ENCODE assay signal across 1 cellular context in the genomic region with DNA sequence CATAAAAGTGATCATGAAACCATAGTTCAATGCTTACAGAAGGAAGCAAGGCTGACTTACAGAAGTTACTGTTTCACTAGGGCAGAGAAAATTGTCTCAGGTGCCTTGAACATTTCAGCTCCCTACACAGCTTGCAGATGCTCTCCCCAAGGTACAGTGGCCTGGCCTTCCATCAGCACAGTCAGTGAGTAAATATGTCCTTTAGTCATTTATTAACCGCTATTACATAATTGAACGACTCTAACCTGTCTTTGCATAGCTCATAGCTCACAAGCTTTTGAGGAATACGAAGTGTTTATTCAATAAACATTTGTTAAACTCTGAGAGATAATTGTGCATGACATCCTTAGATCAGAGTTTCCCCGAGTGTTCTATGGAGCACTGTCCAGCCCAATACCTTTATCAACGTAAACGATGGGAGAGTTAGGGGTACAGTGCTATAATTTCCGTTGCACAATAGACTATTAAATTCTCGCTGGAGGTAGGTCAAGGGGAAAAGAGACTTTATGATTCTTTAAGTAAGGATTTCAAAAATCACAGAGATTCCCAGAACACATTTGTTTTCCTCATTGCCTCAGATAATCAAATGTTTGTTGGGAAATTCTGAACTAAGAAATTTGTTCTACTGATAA.
TF ChIP-seq lines count a peak whose summit lies in the region.

No MANE protein-coding gene starts in this region.

TF ChIP-seq in HepG2, 621 proteins besides CTCF, POLR2A, EP300 and RAD21 (continued from another document):
- TF ChIP-seq, protein P1, sequence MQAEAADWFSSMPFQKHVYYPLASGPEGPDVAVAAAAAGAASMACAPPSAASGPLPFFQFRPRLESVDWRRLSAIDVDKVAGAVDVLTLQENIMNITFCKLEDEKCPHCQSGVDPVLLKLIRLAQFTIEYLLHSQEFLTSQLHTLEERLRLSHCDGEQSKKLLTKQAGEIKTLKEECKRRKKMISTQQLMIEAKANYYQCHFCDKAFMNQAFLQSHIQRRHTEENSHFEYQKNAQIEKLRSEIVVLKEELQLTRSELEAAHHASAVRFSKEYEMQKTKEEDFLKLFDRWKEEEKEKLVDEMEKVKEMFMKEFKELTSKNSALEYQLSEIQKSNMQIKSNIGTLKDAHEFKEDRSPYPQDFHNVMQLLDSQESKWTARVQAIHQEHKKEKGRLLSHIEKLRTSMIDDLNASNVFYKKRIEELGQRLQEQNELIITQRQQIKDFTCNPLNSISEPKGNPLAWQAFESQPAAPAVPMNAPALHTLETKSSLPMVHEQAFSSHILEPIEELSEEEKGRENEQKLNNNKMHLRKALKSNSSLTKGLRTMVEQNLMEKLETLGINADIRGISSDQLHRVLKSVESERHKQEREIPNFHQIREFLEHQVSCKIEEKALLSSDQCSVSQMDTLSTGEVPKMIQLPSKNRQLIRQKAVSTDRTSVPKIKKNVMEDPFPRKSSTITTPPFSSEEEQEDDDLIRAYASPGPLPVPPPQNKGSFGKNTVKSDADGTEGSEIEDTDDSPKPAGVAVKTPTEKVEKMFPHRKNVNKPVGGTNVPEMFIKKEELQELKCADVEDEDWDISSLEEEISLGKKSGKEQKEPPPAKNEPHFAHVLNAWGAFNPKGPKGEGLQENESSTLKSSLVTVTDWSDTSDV (CRISPR knock-in tag; IDR thresholded peaks at IDR 0.05), result no peak
- TF ChIP-seq ZNF263 (CRISPR knock-in tag; IDR thresholded peaks at IDR 0.05) (0 out of 2 replicates have a peak, but pooled peaks have one; percentile 34), MAZ (IDR thresholded peaks at IDR 0.05; ENCODE audit: borderline replicate concordance, low read depth, low read length) (no peak), MAZ (CRISPR knock-in tag; IDR thresholded peaks at IDR 0.05; ENCODE audit: low read depth) (no peak), ZNF367 (CRISPR knock-in tag; IDR thresholded peaks at IDR 0.05; ENCODE audit: borderline replicate concordance) (no peak), GTF2F1 (IDR thresholded peaks at IDR 0.05; ENCODE audit: low read length) (no peak), ZNF17 (CRISPR knock-in tag; IDR thresholded peaks at IDR 0.05) (no peak), ZNF501 (CRISPR knock-in tag; IDR thresholded peaks at IDR 0.05) (no peak), DR1 (CRISPR knock-in tag; IDR thresholded peaks at IDR 0.05) (no peak), HNRNPH1 (optimal IDR thresholded peaks at IDR 0.05; ENCODE audit: low read depth, low read length) (no peak), ZNF225 (CRISPR knock-in tag; IDR thresholded peaks at IDR 0.05) (no peak), ZSCAN21 (CRISPR knock-in tag; IDR thresholded peaks at IDR 0.05; ENCODE audit: borderline replicate concordance) (no peak), ESRRA (CRISPR knock-in tag; IDR thresholded peaks at IDR 0.05; ENCODE audit: low read depth) (no peak; the same call in 1 of the 2 replicates), KAT8 (CRISPR knock-in tag; IDR thresholded peaks at IDR 0.05) (peak; percentile 79), ZMAT3 (CRISPR knock-in tag; conservative IDR thresholded peaks at IDR 0.05) (no peak), ZNF841 (CRISPR knock-in tag; IDR thresholded peaks at IDR 0.05; ENCODE audit: borderline replicate concordance) (no peak), MIER2 (CRISPR knock-in tag; IDR thresholded peaks at IDR 0.05) (peak; percentile 67; the same call in 1 of the 2 replicates), SNAPC2 (CRISPR knock-in tag; IDR thresholded peaks at IDR 0.05) (peak; percentile 41; the same call in 1 of the 2 replicates), ZFP36L2 (CRISPR knock-in tag; IDR thresholded peaks at IDR 0.05) (no peak)
- TF ChIP-seq, protein P2, sequence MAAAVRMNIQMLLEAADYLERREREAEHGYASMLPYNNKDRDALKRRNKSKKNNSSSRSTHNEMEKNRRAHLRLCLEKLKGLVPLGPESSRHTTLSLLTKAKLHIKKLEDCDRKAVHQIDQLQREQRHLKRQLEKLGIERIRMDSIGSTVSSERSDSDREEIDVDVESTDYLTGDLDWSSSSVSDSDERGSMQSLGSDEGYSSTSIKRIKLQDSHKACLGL (CRISPR knock-in tag; IDR thresholded peaks at IDR 0.05), result no peak
- TF ChIP-seq, protein P3, sequence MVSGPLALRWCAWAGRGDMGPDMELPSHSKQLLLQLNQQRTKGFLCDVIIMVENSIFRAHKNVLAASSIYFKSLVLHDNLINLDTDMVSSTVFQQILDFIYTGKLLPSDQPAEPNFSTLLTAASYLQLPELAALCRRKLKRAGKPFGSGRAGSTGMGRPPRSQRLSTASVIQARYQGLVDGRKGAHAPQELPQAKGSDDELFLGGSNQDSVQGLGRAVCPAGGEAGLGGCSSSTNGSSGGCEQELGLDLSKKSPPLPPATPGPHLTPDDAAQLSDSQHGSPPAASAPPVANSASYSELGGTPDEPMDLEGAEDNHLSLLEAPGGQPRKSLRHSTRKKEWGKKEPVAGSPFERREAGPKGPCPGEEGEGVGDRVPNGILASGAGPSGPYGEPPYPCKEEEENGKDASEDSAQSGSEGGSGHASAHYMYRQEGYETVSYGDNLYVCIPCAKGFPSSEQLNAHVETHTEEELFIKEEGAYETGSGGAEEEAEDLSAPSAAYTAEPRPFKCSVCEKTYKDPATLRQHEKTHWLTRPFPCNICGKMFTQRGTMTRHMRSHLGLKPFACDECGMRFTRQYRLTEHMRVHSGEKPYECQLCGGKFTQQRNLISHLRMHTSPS (CRISPR knock-in tag; IDR thresholded peaks at IDR 0.05; ENCODE audit: low read depth), result no peak
- TF ChIP-seq, protein P4, sequence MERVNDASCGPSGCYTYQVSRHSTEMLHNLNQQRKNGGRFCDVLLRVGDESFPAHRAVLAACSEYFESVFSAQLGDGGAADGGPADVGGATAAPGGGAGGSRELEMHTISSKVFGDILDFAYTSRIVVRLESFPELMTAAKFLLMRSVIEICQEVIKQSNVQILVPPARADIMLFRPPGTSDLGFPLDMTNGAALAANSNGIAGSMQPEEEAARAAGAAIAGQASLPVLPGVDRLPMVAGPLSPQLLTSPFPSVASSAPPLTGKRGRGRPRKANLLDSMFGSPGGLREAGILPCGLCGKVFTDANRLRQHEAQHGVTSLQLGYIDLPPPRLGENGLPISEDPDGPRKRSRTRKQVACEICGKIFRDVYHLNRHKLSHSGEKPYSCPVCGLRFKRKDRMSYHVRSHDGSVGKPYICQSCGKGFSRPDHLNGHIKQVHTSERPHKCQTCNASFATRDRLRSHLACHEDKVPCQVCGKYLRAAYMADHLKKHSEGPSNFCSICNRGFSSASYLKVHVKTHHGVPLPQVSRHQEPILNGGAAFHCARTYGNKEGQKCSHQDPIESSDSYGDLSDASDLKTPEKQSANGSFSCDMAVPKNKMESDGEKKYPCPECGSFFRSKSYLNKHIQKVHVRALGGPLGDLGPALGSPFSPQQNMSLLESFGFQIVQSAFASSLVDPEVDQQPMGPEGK (CRISPR knock-in tag; IDR thresholded peaks at IDR 0.05), result no peak
- TF ChIP-seq, protein P5, sequence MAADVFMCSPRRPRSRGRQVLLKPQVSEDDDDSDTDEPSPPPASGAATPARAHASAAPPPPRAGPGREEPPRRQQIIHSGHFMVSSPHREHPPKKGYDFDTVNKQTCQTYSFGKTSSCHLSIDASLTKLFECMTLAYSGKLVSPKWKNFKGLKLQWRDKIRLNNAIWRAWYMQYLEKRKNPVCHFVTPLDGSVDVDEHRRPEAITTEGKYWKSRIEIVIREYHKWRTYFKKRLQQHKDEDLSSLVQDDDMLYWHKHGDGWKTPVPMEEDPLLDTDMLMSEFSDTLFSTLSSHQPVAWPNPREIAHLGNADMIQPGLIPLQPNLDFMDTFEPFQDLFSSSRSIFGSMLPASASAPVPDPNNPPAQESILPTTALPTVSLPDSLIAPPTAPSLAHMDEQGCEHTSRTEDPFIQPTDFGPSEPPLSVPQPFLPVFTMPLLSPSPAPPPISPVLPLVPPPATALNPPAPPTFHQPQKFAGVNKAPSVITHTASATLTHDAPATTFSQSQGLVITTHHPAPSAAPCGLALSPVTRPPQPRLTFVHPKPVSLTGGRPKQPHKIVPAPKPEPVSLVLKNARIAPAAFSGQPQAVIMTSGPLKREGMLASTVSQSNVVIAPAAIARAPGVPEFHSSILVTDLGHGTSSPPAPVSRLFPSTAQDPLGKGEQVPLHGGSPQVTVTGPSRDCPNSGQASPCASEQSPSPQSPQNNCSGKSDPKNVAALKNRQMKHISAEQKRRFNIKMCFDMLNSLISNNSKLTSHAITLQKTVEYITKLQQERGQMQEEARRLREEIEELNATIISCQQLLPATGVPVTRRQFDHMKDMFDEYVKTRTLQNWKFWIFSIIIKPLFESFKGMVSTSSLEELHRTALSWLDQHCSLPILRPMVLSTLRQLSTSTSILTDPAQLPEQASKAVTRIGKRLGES (CRISPR knock-in tag; IDR thresholded peaks at IDR 0.05; ENCODE audit: borderline replicate concordance), result no peak
- TF ChIP-seq, protein P6, sequence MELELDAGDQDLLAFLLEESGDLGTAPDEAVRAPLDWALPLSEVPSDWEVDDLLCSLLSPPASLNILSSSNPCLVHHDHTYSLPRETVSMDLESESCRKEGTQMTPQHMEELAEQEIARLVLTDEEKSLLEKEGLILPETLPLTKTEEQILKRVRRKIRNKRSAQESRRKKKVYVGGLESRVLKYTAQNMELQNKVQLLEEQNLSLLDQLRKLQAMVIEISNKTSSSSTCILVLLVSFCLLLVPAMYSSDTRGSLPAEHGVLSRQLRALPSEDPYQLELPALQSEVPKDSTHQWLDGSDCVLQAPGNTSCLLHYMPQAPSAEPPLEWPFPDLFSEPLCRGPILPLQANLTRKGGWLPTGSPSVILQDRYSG (CRISPR knock-in tag; IDR thresholded peaks at IDR 0.05), result no peak
- TF ChIP-seq, protein P7, sequence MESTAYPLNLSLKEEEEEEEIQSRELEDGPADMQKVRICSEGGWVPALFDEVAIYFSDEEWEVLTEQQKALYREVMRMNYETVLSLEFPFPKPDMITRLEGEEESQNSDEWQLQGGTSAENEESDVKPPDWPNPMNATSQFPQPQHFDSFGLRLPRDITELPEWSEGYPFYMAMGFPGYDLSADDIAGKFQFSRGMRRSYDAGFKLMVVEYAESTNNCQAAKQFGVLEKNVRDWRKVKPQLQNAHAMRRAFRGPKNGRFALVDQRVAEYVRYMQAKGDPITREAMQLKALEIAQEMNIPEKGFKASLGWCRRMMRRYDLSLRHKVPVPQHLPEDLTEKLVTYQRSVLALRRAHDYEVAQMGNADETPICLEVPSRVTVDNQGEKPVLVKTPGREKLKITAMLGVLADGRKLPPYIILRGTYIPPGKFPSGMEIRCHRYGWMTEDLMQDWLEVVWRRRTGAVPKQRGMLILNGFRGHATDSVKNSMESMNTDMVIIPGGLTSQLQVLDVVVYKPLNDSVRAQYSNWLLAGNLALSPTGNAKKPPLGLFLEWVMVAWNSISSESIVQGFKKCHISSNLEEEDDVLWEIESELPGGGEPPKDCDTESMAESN (CRISPR knock-in tag; conservative IDR thresholded peaks at IDR 0.05), result peak; percentile 50; the same call in 1 of the 2 replicates
